16 cellular contexts compared by ENCODE assay signal in the genomic region with DNA sequence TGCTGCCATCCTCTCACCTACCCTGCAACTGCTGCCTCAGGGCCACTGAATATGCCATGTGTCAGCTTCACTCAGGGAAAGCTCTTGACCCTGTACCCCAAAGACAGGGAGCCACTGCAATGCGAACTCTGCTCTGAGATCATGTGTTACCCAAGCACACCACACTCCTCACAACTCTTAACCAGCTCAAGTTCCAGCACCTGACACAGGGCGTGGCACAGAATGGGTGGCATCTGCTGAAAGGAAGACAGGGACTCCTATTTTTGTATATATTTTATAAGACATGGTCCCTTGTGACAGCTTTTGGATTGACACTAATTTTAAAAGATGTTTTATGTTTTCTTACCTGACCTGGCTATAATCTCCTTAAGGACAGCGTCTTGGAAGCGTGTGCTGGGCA. TPM values are rescaled to one million over a fixed set of nuclear protein-coding genes. Genes with fewer than 3 reads are reported as not detected.
A peak's percentile ranks its signal among the peaks of the same experiment; 100 is the strongest.
DNase-seq lines count a peak whose midpoint lies in the region; ATAC-seq and TF ChIP-seq lines count a peak whose summit lies in the region.
"Had no signal": no experiment of that assay in that cellular context is flagged by ENCODE, and none has a peak within 500 bp of the region (broad histone marks: within the 10 kb centered on the region; RNA-seq: fewer than 3 reads in every experiment).

No MANE protein-coding gene starts in this region.

- H3K9ac ChIP-seq in BLaER1 treated with 17β-estradiol and CSF1 and Interleukin-3, amounts not matched to agents 10 nM and 100 nM, result peak overlapping the region in 5 of 11 experiments; percentile 3 to 26 (median 23); a peak in 5 of 22 replicates
- H3K9ac ChIP-seq: BLaER1 had no signal

- peaks cover 33% of the 10 kb centered on the region for H3K4me1 Mint-ChIP-seq in CD8-positive, alpha-beta T cell (ENCODE audit: low read depth)
- H3K4me1 Mint-ChIP-seq in activated naive CD8-positive, alpha-beta T cell (ENCODE audit: low read depth), result peaks cover 32% of the 10 kb centered on the region

- no peak overlapping the region for H3K4me3 Mint-ChIP-seq in CD8-positive, alpha-beta T cell
- no peak overlapping the region for H3K4me3 Mint-ChIP-seq in activated naive CD8-positive, alpha-beta T cell
- H3K4me3 Mint-ChIP-seq: H9 had no signal

- H3K9me3 ChIP-seq in BLaER1 treated with 17β-estradiol and CSF1 and Interleukin-3, amounts not matched to agents 10 nM and 100 nM (replicated peaks in 1 of 11), result no peaks in the 10 kb centered on the region
- no peaks in the 10 kb centered on the region for H3K9me3 ChIP-seq in CD8-positive, alpha-beta T cell (ENCODE audit: low read length)
- H3K9me3 ChIP-seq: BLaER1 had no signal

- no peak overlapping the region for H3K4me3 ChIP-seq in BLaER1 treated with 17β-estradiol and CSF1 and Interleukin-3, amounts not matched to agents 10 nM and 100 nM
- no peak overlapping the region for H3K4me3 ChIP-seq in CD8-positive, alpha-beta T cell (ENCODE audit: low read depth, low read length)
- H3K4me3 ChIP-seq: BLaER1, K562 had no signal

- H3K27ac Mint-ChIP-seq in CD8-positive, alpha-beta T cell, result peak overlapping the region; percentile 61
- peak overlapping the region; percentile 62 for H3K27ac Mint-ChIP-seq in activated naive CD8-positive, alpha-beta T cell

- no peak for DNase-seq in CD8-positive, alpha-beta T cell
- DNase-seq in myocyte (ENCODE audit: low read depth) (peak; percentile 80), GM19238 (ENCODE audit: insufficient read length, low spot score) (no peak), globus pallidus (ENCODE audit: low spot score) (no peak), H4 (ENCODE audit: low spot score) (no peak)
- DNase-seq: DND-41, glutamatergic neuron, H9, NCI-H1105 treated with DMSO at 0.1 percent for 48 hours had no signal

- peaks cover 52 to 99% (median 83%) of the 10 kb centered on the region in 11 experiments; a peak in 21 of 22 replicates for H4K20me1 ChIP-seq in BLaER1 treated with 17β-estradiol and CSF1 and Interleukin-3, amounts not matched to agents 10 nM and 100 nM

- H3K4me1 ChIP-seq in BLaER1 treated with 17β-estradiol and CSF1 and Interleukin-3, amounts not matched to agents 10 nM and 100 nM, result peaks cover 0 to 52% (median 18%) of the 10 kb centered on the region in 10 experiments; a peak in 15 of 20 replicates
- peaks cover 15% of the 10 kb centered on the region for H3K4me1 ChIP-seq in CD8-positive, alpha-beta T cell (ENCODE audit: insufficient read depth, low read length)
- H3K4me1 ChIP-seq: BLaER1 had no signal

- TF ChIP-seq CTCF in CD8-positive, alpha-beta T cell (IDR thresholded peaks at IDR 0.05), result no peak

- peaks cover 66% of the 10 kb centered on the region for H3K36me3 Mint-ChIP-seq in CD8-positive, alpha-beta T cell
- H3K36me3 Mint-ChIP-seq in activated naive CD8-positive, alpha-beta T cell, result peaks cover 6% of the 10 kb centered on the region

- H3K4me2 ChIP-seq in BLaER1 treated with 17β-estradiol and CSF1 and Interleukin-3, amounts not matched to agents 10 nM and 100 nM, result peak overlapping the region in 7 of 11 experiments; percentile 10 to 83 (median 53); a peak in 12 of 22 replicates
- H3K4me2 ChIP-seq: BLaER1 had no signal

- no peaks in the 10 kb centered on the region for H3K27me3 ChIP-seq in BLaER1 treated with 17β-estradiol and CSF1 and Interleukin-3, amounts not matched to agents 10 nM and 100 nM
- no peaks in the 10 kb centered on the region for H3K27me3 ChIP-seq in CD8-positive, alpha-beta T cell (ENCODE audit: insufficient read depth, low read length)
- H3K27me3 ChIP-seq: BLaER1 had no signal

- no peaks in the 10 kb centered on the region for H3K27me3 Mint-ChIP-seq in CD8-positive, alpha-beta T cell (ENCODE audit: low read depth)
- H3K27me3 Mint-ChIP-seq in activated naive CD8-positive, alpha-beta T cell, result no peaks in the 10 kb centered on the region

- H3K36me3 ChIP-seq in BLaER1 treated with 17β-estradiol and CSF1 and Interleukin-3, amounts not matched to agents 10 nM and 100 nM, result peaks cover 74 to 100% (median 93%) of the 10 kb centered on the region in 11 experiments
- peaks cover 15% of the 10 kb centered on the region for H3K36me3 ChIP-seq in CD8-positive, alpha-beta T cell (ENCODE audit: insufficient read depth, low read length)

- intact Hi-C loops in CD8-positive, alpha-beta T cell (cut with DNase I, micrococcal nuclease), result no loop called here

- no peaks in the 10 kb centered on the region for H3K9me3 Mint-ChIP-seq in CD8-positive, alpha-beta T cell
- H3K9me3 Mint-ChIP-seq in activated naive CD8-positive, alpha-beta T cell (ENCODE audit: low read depth), result no peaks in the 10 kb centered on the region
- H3K9me3 Mint-ChIP-seq: H9 had no signal

- POLR2A ChIA-PET in CD8-positive, alpha-beta T cell (lab: Charles Lee), result interaction anchor here (1.2 to 1.5 kb wide), 2 partner anchors 15 to 622 kb away, joined by 3 to 4 read pairs; partner anchors contain the start of gene B4GALT7

- no peak for ATAC-seq in CD8-positive, alpha-beta T cell
- ATAC-seq in GM19035 (IDR thresholded peaks at IDR 0.05; ENCODE audit: unreplicated experiment), result no peak

- H3K27ac ChIP-seq in BLaER1 treated with 17β-estradiol and CSF1 and Interleukin-3, amounts not matched to agents 10 nM and 100 nM, result peak overlapping the region in 8 of 11 experiments; percentile 2 to 46 (median 37); a peak in 10 of 22 replicates
- H3K27ac ChIP-seq in CD8-positive, alpha-beta T cell (ENCODE audit: low read depth, low read length), result no peak overlapping the region
- H3K27ac ChIP-seq: BLaER1 had no signal

- CTCF ChIA-PET in CD8-positive, alpha-beta T cell (lab: Charles Lee), result no interaction called here

RNA-seq across cellular contexts. Expression of gene PHYKPL, which starts 10.7 kb away (rescaled TPM):
- 10 to 100 TPM; 82.8 to 90.3 TPM for total RNA-seq in CD8-positive, alpha-beta T cell
- total RNA-seq in myocyte, result 22.8 and 26.4 TPM in 2 replicates
- polyA plus RNA-seq in myocyte (2012), result 38.1 TPM
- 14.4 and 16.3 TPM in 2 replicates for total RNA-seq in H4 (2014; rRNA removed; shearing (Covaris generic))

RNA-seq across cellular contexts. Expression of gene HNRNPAB, which starts 17.5 kb away (rescaled TPM):
- total RNA-seq in CD8-positive, alpha-beta T cell, result 10 to 100 TPM; 67.3 to 76.2 TPM
- 73.5 and 88.0 TPM in 2 replicates for total RNA-seq in myocyte
- 143 TPM for polyA plus RNA-seq in myocyte (2012)
- total RNA-seq in H4 (2014; rRNA removed; shearing (Covaris generic)), result 138 and 184 TPM in 2 replicates

RNA-seq across cellular contexts. Expression of gene GMCL2, which starts 34.7 kb away (rescaled TPM):
- total RNA-seq in CD8-positive, alpha-beta T cell, result not detected
- total RNA-seq in myocyte, result not detected in 2 replicates
- polyA plus RNA-seq in myocyte (2012), result not detected
- not detected in 2 replicates for total RNA-seq in H4 (2014; rRNA removed; shearing (Covaris generic))
- total RNA-seq: H9, mononuclear cell, posterior vena cava had no signal
- polyA plus RNA-seq: K562 had no signal
